13 cellular contexts compared by ENCODE assay signal in the genomic region with DNA sequence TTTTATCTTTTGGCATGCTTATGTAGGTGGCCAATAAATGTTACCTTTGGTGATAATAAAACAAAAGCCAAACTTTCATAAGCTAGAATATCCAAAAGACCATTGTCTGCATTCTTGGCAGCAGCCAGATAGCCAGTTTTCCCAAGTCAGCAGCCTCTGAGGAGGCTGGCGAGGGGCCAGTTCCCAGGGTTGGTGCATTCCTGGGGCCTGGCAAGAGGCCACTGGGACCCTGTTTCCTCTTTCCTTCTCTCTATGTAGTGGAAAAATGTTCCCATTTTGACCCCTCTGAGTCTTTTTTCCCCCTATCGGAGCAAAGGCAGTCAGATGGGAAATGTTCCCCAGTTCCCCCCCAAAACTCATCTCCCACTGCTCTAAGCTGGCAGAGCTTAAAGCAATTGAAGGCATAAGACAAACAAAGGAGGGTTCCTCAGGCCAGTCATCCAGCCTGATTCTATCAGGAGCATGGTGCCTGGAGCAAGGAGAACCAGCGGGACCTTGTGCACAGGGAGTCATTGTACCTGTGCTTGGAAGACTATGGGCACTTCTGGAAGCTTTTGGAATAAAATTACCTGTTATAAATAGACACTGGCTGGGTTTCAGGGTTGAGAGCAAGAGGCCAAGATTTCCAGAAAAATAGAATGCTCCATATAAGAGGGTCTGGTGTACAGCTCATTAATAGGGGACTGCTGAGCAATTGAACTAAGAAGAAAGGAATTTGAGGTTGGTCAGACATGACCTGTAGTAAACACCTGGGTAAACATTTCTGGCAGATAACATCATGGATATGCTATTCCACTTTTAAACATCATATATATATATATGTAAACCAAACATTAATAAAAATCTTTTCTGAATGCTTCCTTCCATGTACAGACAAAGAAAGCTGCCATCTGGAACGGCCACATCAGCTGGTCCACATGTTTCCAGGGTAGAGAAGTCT.
DNase-seq lines count a peak whose midpoint lies in the region; ATAC-seq and TF ChIP-seq lines count a peak whose summit lies in the region.
"Had no signal": no experiment of that assay in that cellular context is flagged by ENCODE, and none has a peak within 500 bp of the region (broad histone marks: within the 10 kb centered on the region; RNA-seq: fewer than 3 reads in every experiment).

No MANE protein-coding gene starts in this region.

- no peak overlapping the region for H3K4me3 ChIP-seq in thyroid gland (replicated peaks in 1 of 3)

- no peaks in the 10 kb centered on the region for H3K27me3 ChIP-seq in thyroid gland

- H3K27me3 Mint-ChIP-seq in MCF 10A (ENCODE audit: insufficient read depth, unreplicated experiment), result no peaks in the 10 kb centered on the region
- H3K27me3 Mint-ChIP-seq in activated CD8-positive, alpha-beta T cell treated with anti-CD3 and anti-CD28 coated beads for 36 hours, result no peaks in the 10 kb centered on the region
- H3K27me3 Mint-ChIP-seq: type B pancreatic cell had no signal

- DNase-seq in NCI-H345 (lab: John Stamatoyannopoulos, UW) (peak; percentile 11), NCI-H345 treated with DMSO at 0.1 percent for 48 hours (lab: John Stamatoyannopoulos, UW; ENCODE audit: unreplicated experiment) (no peak), MCF 10A (ENCODE audit: unreplicated experiment) (peak; percentile 3), inferior parietal cortex (ENCODE audit: extremely low spot score) (peak; percentile 28), thyroid gland (peak; percentile 67 to 79), GM10248 (ENCODE audit: extremely low spot score) (no peak), NAMALWA (ENCODE audit: low spot score) (no peak)
- DNase-seq in activated CD8-positive, alpha-beta T cell treated with anti-CD3 and anti-CD28 coated beads for 36 hours, result no peak
- DNase-seq: 8988T; activated naive CD4-positive, alpha-beta T cell treated with Interleukin-2 at 50 U/mL for 16 hours; KG1; NCI-H82 had no signal

- 49 to 55% methylated on average over 4 of the region's 4 CpGs for WGBS in thyroid gland, 2 donors

- ATAC-seq in activated CD8-positive, alpha-beta T cell treated with anti-CD3 and anti-CD28 coated beads for 36 hours, result no peak

- no TSS peak for BruUV-seq in MCF 10A (replicated peaks; lab: Mats Ljungman, UMichigan)

- H3K36me3 ChIP-seq in thyroid gland, result no peaks in the 10 kb centered on the region

- no peak overlapping the region for H3K4me3 Mint-ChIP-seq in MCF 10A (ENCODE audit: unreplicated experiment)
- no peak overlapping the region for H3K4me3 Mint-ChIP-seq in activated CD8-positive, alpha-beta T cell treated with anti-CD3 and anti-CD28 coated beads for 36 hours
- H3K4me3 Mint-ChIP-seq: type B pancreatic cell had no signal

- TF ChIP-seq CTCF in MCF 10A (IDR thresholded peaks at IDR 0.05; ENCODE audit: unreplicated experiment), result no peak
- no peak for TF ChIP-seq CTCF in thyroid gland (IDR thresholded peaks at IDR 0.05)
- TF ChIP-seq CTCF in GM10248 (IDR thresholded peaks at IDR 0.05; ENCODE audit: control extremely low read depth, extremely low read depth, low read depth, missing control alignments), result no peak
- TF ChIP-seq CTCF in activated CD8-positive, alpha-beta T cell treated with anti-CD3 and anti-CD28 coated beads for 36 hours (IDR thresholded peaks at IDR 0.05), result no peak

- peaks cover 10% of the 10 kb centered on the region for H3K4me1 Mint-ChIP-seq in MCF 10A (ENCODE audit: insufficient read depth, unreplicated experiment)
- H3K4me1 Mint-ChIP-seq in activated CD8-positive, alpha-beta T cell treated with anti-CD3 and anti-CD28 coated beads for 36 hours (ENCODE audit: low read depth), result no peaks in the 10 kb centered on the region

- no peaks in the 10 kb centered on the region for H3K9me3 ChIP-seq in thyroid gland

- intact Hi-C loops in MCF 10A (cut with micrococcal nuclease) (no loop called here), thyroid gland (cut with DNase I) (no loop called here)
- intact Hi-C loops in activated CD8-positive, alpha-beta T cell treated with anti-CD3 and anti-CD28 coated beads for 36 hours (cut with micrococcal nuclease), result no loop called here

- CTCF ChIA-PET in MCF 10A (lab: Yijun Ruan, JAX) (interaction anchor here (0.6 to 1.4 kb wide), 2 partner anchors 15 to 334 kb away, joined by 3 to 5 read pairs; no protein-coding TSS in a partner anchor), GM10248 (lab: Yijun Ruan, JAX) (interaction anchor here (1.1 to 3.4 kb wide), 4 partner anchors 8 to 18 kb away, joined by 3 to 12 read pairs (median 6); no protein-coding TSS in a partner anchor)
- CTCF ChIA-PET in activated CD8-positive, alpha-beta T cell treated with anti-CD3 and anti-CD28 coated beads for 36 hours (lab: Charles Lee), result no interaction called here

- H3K36me3 Mint-ChIP-seq in MCF 10A (ENCODE audit: insufficient read depth, unreplicated experiment), result no peaks in the 10 kb centered on the region
- H3K36me3 Mint-ChIP-seq in activated CD8-positive, alpha-beta T cell treated with anti-CD3 and anti-CD28 coated beads for 36 hours (ENCODE audit: low read depth), result no peaks in the 10 kb centered on the region
- H3K36me3 Mint-ChIP-seq: type B pancreatic cell had no signal

- no peaks in the 10 kb centered on the region for H3K9me3 Mint-ChIP-seq in MCF 10A (ENCODE audit: unreplicated experiment)
- no peaks in the 10 kb centered on the region for H3K9me3 Mint-ChIP-seq in activated CD8-positive, alpha-beta T cell treated with anti-CD3 and anti-CD28 coated beads for 36 hours

- no peak for TF ChIP-seq POLR2A in thyroid gland (IDR thresholded peaks at IDR 0.05)

- POLR2A ChIA-PET in MCF 10A (lab: Yijun Ruan, JAX) (interaction anchor here (0.9 kb wide), 1 partner anchor 8 kb away, joined by 3 read pairs; no protein-coding TSS in a partner anchor), GM10248 (lab: Yijun Ruan, JAX) (no interaction called here)
- POLR2A ChIA-PET in activated CD8-positive, alpha-beta T cell treated with anti-CD3 and anti-CD28 coated beads for 36 hours (lab: Charles Lee), result no interaction called here

- peaks cover 9% of the 10 kb centered on the region in 2 donors for H3K4me1 ChIP-seq in thyroid gland

- H3K27ac ChIP-seq in thyroid gland, result peak overlapping the region in 2 of 3 donors; percentile 10 to 49

- no peak overlapping the region for H3K27ac Mint-ChIP-seq in MCF 10A (ENCODE audit: low read depth, unreplicated experiment)
- H3K27ac Mint-ChIP-seq in activated CD8-positive, alpha-beta T cell treated with anti-CD3 and anti-CD28 coated beads for 36 hours, result no peak overlapping the region
- H3K27ac Mint-ChIP-seq: type B pancreatic cell had no signal

Comparison
In these comparisons a context has a peak if more than half of its experiments do, and no peak if none do; other contexts are left out.
1. DNase-seq: peak in NCI-H345 (single experiment), MCF 10A (single experiment), inferior parietal cortex (single experiment) and thyroid gland (2 of 2); none in NCI-H345 treated with DMSO at 0.1 percent for 48 hours (single experiment), GM10248 (single experiment), activated CD8-positive, alpha-beta T cell treated with anti-CD3 and anti-CD28 coated beads for 36 hours (single experiment) and NAMALWA (single experiment).